In genomic region chr11:86706341-86707131, GRCh38 we compare ENCODE assay signal across 1 cellular context.
TF ChIP-seq lines count a peak whose summit lies in the region.

No MANE protein-coding gene starts in this region.

TF ChIP-seq in GM23338, 12 proteins besides CTCF, POLR2A, EP300 and RAD21:
- TF ChIP-seq CREB1 (CRISPR knock-in tag; IDR thresholded peaks at IDR 0.05; ENCODE audit: low read depth) (no peak), STAT1 (IDR thresholded peaks at IDR 0.05; ENCODE audit: unreplicated experiment) (no peak), ZNF114 (CRISPR knock-in tag; IDR thresholded peaks at IDR 0.05) (no peak), ZNF331 (CRISPR knock-in tag; IDR thresholded peaks at IDR 0.05; ENCODE audit: low read depth) (no peak), NANOG (IDR thresholded peaks at IDR 0.05; ENCODE audit: borderline replicate concordance) (no peak), POLR2AphosphoS5 (IDR thresholded peaks at IDR 0.05; ENCODE audit: low read depth) (no peak), JUNB (IDR thresholded peaks at IDR 0.05; ENCODE audit: unreplicated experiment) (no peak)
- TF ChIP-seq, protein P1, sequence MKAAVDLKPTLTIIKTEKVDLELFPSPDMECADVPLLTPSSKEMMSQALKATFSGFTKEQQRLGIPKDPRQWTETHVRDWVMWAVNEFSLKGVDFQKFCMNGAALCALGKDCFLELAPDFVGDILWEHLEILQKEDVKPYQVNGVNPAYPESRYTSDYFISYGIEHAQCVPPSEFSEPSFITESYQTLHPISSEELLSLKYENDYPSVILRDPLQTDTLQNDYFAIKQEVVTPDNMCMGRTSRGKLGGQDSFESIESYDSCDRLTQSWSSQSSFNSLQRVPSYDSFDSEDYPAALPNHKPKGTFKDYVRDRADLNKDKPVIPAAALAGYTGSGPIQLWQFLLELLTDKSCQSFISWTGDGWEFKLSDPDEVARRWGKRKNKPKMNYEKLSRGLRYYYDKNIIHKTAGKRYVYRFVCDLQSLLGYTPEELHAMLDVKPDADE (IDR thresholded peaks at IDR 0.05), result no peak
